ENCODE assay signal across 8 cellular contexts in the genomic region with DNA sequence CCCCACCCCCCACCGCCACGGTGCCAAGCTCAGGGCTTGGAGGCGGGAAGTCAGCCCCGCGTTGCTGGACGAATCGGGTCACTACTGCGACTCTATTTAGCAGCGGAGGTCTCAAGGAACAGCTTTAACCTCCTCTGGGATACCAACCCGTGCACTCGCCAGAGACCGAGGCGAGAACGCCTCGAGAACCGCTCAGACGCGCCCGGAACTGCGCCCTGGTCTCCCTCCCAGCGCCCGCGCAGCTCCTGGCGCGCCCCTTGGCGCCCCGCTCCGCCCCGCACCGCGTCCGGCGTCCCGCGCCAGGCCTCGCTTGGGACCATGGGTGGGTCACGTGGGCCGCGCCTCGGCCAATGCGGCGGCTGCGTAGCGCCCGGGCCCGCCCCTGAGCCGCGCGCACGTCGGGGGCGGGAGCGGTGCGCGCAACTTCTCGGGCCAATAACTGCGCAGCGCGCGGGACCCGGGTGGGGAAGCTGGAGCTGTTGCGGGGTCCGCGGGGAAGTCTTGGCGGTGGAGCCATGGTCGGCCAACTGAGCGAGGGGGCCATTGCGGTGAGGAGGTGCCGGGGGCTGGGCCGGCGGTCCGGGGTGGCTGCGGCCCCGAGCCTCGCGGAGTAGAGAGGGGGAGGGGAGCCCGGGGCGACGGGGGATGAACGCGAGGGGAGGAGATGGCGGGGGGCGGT. TPM values are rescaled to one million over a fixed set of nuclear protein-coding genes. Genes with fewer than 3 reads are reported as not detected.
DNase-seq lines count a peak whose midpoint lies in the region; ATAC-seq and TF ChIP-seq lines count a peak whose summit lies in the region.

Gene RPA1 (plus strand): TSS at position 427 of the 679 bp plus-strand sequence. CDS start 89 bp downstream, at position 516.
A gene with protein sequence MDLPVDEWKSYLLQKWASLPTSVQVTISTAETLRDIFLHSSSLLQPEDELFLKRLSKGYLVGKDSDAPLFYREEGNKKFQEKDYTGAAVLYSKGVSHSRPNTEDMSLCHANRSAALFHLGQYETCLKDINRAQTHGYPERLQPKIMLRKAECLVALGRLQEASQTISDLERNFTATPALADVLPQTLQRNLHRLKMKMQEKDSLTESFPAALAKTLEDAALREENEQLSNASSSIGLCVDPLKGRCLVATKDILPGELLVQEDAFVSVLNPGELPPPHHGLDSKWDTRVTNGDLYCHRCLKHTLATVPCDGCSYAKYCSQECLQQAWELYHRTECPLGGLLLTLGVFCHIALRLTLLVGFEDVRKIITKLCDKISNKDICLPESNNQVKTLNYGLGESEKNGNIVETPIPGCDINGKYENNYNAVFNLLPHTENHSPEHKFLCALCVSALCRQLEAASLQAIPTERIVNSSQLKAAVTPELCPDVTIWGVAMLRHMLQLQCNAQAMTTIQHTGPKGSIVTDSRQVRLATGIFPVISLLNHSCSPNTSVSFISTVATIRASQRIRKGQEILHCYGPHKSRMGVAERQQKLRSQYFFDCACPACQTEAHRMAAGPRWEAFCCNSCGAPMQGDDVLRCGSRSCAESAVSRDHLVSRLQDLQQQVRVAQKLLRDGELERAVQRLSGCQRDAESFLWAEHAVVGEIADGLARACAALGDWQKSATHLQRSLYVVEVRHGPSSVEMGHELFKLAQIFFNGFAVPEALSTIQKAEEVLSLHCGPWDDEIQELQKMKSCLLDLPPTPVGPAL (minus strand): TSS at position 324 of the 679 bp plus-strand sequence. CDS start 1,908 bp downstream, outside the sequence.

- H3K27ac ChIP-seq in gastroesophageal sphincter (peak within 1 kb of the TSS; percentile 66 to 95 (median 92)), neutrophil (peak within 1 kb of the TSS; percentile 76), subcutaneous abdominal adipose tissue (ENCODE audit: low read depth, low read length) (peak within 1 kb of the TSS; percentile 42)

- in situ Hi-C loops in SK-MEL-5 (cut with HindIII; ENCODE audit: low pct_unique_long_range_greater_than_20kb, low sequenced_read_pairs): no loop called here

- peaks cover 0 to 44% of the 10 kb centered on the region in 2 donors for H3K36me3 ChIP-seq in gastroesophageal sphincter
- no peaks in the 10 kb centered on the region for H3K36me3 ChIP-seq in neutrophil
- peaks cover 0 to 29% (median 7%) of the 10 kb centered on the region in 5 donors for H3K36me3 ChIP-seq in subcutaneous abdominal adipose tissue (ENCODE audit: control insufficient read depth in 5 of 5, insufficient read depth in 5 of 5, low read length in 5 of 5)

- H3K27me3 ChIP-seq in gastroesophageal sphincter (no peaks in the 10 kb centered on the region), neutrophil (no peaks in the 10 kb centered on the region), subcutaneous abdominal adipose tissue (ENCODE audit: control insufficient read depth in 5 of 5, insufficient read depth in 4 of 5, low read length in 5 of 5) (no peaks in the 10 kb centered on the region)

- DNase-seq in ELR (ENCODE audit: low read depth): peak; percentile 92
- peak; percentile 71 for DNase-seq in GOT3 (lab: John Stamatoyannopoulos, UW)
- peak; percentile 81 for DNase-seq in LHCN-M2 (ENCODE audit: low read depth)
- peak; percentile 84 for DNase-seq in SK-MEL-5 (ENCODE audit: low read depth, low spot score)
- DNase-seq in activated naive CD4-positive, alpha-beta T cell (lab: John Stamatoyannopoulos, UW): peak; percentile 61 to 88 (median 69)

- peaks cover 0 to 45% (median 6%) of the 10 kb centered on the region in 3 donors for H3K4me1 ChIP-seq in gastroesophageal sphincter
- H3K4me1 ChIP-seq in neutrophil (ENCODE audit: control insufficient read depth in 1 of 2, insufficient read depth in 1 of 2, low read depth in 1 of 2, low read length in 1 of 2): peaks cover 14 to 17% of the 10 kb centered on the region in 2 experiments
- peaks cover 4 to 23% (median 15%) of the 10 kb centered on the region in 5 donors for H3K4me1 ChIP-seq in subcutaneous abdominal adipose tissue (ENCODE audit: control insufficient read depth in 5 of 5, insufficient read depth in 5 of 5, low read length in 5 of 5)

- TF ChIP-seq POLR2A in gastroesophageal sphincter (IDR thresholded peaks at IDR 0.05): peak; percentile 82

- no CpG with 5 or more reads among the region's 83 CpGs for WGBS in gastroesophageal sphincter (ENCODE audit: low coverage in 1 of 2), 2 donors

- no peaks in the 10 kb centered on the region for H3K9me3 ChIP-seq in gastroesophageal sphincter
- no peaks in the 10 kb centered on the region for H3K9me3 ChIP-seq in neutrophil
- H3K9me3 ChIP-seq in subcutaneous abdominal adipose tissue (ENCODE audit: control insufficient read depth in 5 of 5, low read length in 5 of 5): no peaks in the 10 kb centered on the region

- TF ChIP-seq CTCF in gastroesophageal sphincter (IDR thresholded peaks at IDR 0.05): peak in 2 of 4 experiments; percentile 10 to 16
- peak; percentile 18 for TF ChIP-seq CTCF in neutrophil (IDR thresholded peaks at IDR 0.05)

- H3K9ac ChIP-seq in subcutaneous abdominal adipose tissue (ENCODE audit: low read length in 5 of 5): peak within 1 kb of the TSS; percentile 30 to 83 (median 75)

- no peak for TF ChIP-seq EP300 in gastroesophageal sphincter (IDR thresholded peaks at IDR 0.05)

- ATAC-seq in gastroesophageal sphincter: peak; percentile 100

- H3K4me3 ChIP-seq in gastroesophageal sphincter (peak within 1 kb of the TSS; percentile 61 to 94), neutrophil (ENCODE audit: low read depth in 1 of 2, low read length in 1 of 2) (peak within 1 kb of the TSS; percentile 88 to 98), subcutaneous abdominal adipose tissue (ENCODE audit: low read depth in 1 of 5, low read length in 5 of 5) (peak within 1 kb of the TSS; percentile 83 to 92 (median 90))

RNA-seq across cellular contexts. Expression of gene RPA1, which starts in this region (rescaled TPM):
- total RNA-seq in LHCN-M2 (2014; rRNA removed) (19.3 and 28.1 TPM in 2 replicates), gastroesophageal sphincter (10 to 100 TPM; 22.0 to 33.0 (median 25.2) TPM)
- polyA plus RNA-seq in LHCN-M2 (2012): 57.9 TPM
- total RNA-seq in SK-MEL-5 (2014; rRNA removed; shearing (Covaris generic)): 18.9 and 31.4 TPM in 2 replicates
- 52.3 and 54.2 TPM in 2 replicates for polyA plus RNA-seq in SK-MEL-5 (2015; cell fraction: cytosol; rRNA removed)
- 47.9 and 59.0 TPM in 2 replicates for polyA plus RNA-seq in SK-MEL-5 (2015; cell fraction: nucleus; rRNA removed)

RNA-seq across cellular contexts. Expression of the second gene that starts in this region (rescaled TPM):
- total RNA-seq in LHCN-M2 (2014; rRNA removed) (10.6 and 13.3 TPM in 2 replicates), gastroesophageal sphincter (10 to 100 TPM in 2 of 4 donors, 1 to 10 TPM in 2; 8.1 to 14.0 (median 11.0) TPM)
- 7.3 TPM for polyA plus RNA-seq in LHCN-M2 (2012)
- 10.0 and 12.0 TPM in 2 replicates for total RNA-seq in SK-MEL-5 (2014; rRNA removed; shearing (Covaris generic))
- 9.7 and 11.6 TPM in 2 replicates for polyA plus RNA-seq in SK-MEL-5 (2015; cell fraction: cytosol; rRNA removed)
- 13.4 and 17.3 TPM in 2 replicates for polyA plus RNA-seq in SK-MEL-5 (2015; cell fraction: nucleus; rRNA removed)

Comparison
In these comparisons a context has a peak if more than half of its experiments do, and no peak if none do; other contexts are left out.
1. Peak in every context shown above with its lines: DNase-seq, ATAC-seq, H3K4me3 ChIP-seq and H3K27ac ChIP-seq.